ENCODE assay signal across 18 cellular contexts in genomic region chr1:4939266-4939665, GRCh38.
A peak's percentile ranks its signal among the peaks of the same experiment; 100 is the strongest.
DNase-seq lines count a peak whose midpoint lies in the region; ATAC-seq, FAIRE-seq and TF ChIP-seq lines count a peak whose summit lies in the region.
"Had no signal": no experiment of that assay in that cellular context is flagged by ENCODE, and none has a peak within 500 bp of the region (broad histone marks: within the 10 kb centered on the region; RNA-seq: fewer than 3 reads in every experiment).

No MANE protein-coding gene starts in this region.

- no peaks in the 10 kb centered on the region for H3K9me2 ChIP-seq in OCI-LY7 (ENCODE audit: insufficient read depth, low read length)

- no peaks in the 10 kb centered on the region for H3K27me3 ChIP-seq in endothelial cell of umbilical vein (ENCODE audit: control insufficient read depth in 2 of 2, insufficient read depth in 2 of 2, low read length in 2 of 2)

- H3K79me2 ChIP-seq in OCI-LY7 (ENCODE audit: insufficient read depth, low read depth, low read length) (no peaks in the 10 kb centered on the region), endothelial cell of umbilical vein (ENCODE audit: control insufficient read depth, insufficient read depth, low read length) (no peaks in the 10 kb centered on the region)

- no peak overlapping the region for H3K4me3 ChIP-seq in OCI-LY7 (ENCODE audit: low read depth, low read length, poor library complexity, severe bottlenecking)
- no peak overlapping the region for H3K4me3 ChIP-seq in endothelial cell of umbilical vein (replicated peaks in 1 of 3; ENCODE audit: insufficient read depth in 1 of 3, low read depth in 1 of 3, low read length in 3 of 3)

- intact Hi-C loops in OCI-LY7 (cut with micrococcal nuclease; ENCODE audit: unreplicated experiment) (no loop called here), endothelial cell of umbilical vein (cut with micrococcal nuclease) (no loop called here)

- H3K4me1 ChIP-seq in OCI-LY7 (ENCODE audit: insufficient read depth, low read length, poor library complexity, severe bottlenecking), result no peaks in the 10 kb centered on the region
- H3K4me1 ChIP-seq in endothelial cell of umbilical vein (ENCODE audit: control insufficient read depth, extremely low read depth, insufficient read depth, low read length), result no peaks in the 10 kb centered on the region

- ATAC-seq in naive thymus-derived CD8-positive, alpha-beta T cell, result no peak
- ATAC-seq in HG03139 (IDR thresholded peaks at IDR 0.05; ENCODE audit: unreplicated experiment), result no peak

- H3K27ac ChIP-seq in OCI-LY7 (ENCODE audit: low read depth, low read length, poor library complexity, severe bottlenecking) (no peak overlapping the region), endothelial cell of umbilical vein (ENCODE audit: insufficient read depth, low read depth, low read length) (no peak overlapping the region)

- H3K9ac ChIP-seq in endothelial cell of umbilical vein (replicated peaks; ENCODE audit: extremely low read depth, insufficient read depth, low read length), result no peak overlapping the region

- no peaks in the 10 kb centered on the region for H3K36me3 ChIP-seq in OCI-LY7 (ENCODE audit: insufficient read depth, low read length)
- H3K36me3 ChIP-seq in endothelial cell of umbilical vein (ENCODE audit: control insufficient read depth in 2 of 2, extremely low read depth in 1 of 2, insufficient read depth in 2 of 2, low read length in 2 of 2), result no peaks in the 10 kb centered on the region

- CTCF ChIA-PET in OCI-LY7 (lab: Charles Lee; ENCODE audit: unreplicated experiment), result no interaction called here
- CTCF ChIA-PET in endothelial cell of umbilical vein (lab: Charles Lee), result no interaction called here
- CTCF ChIA-PET in activated CD4-positive, alpha-beta T cell treated with anti-CD3 and anti-CD28 coated beads, Interleukin-2, amount 10 ng/mL, durations not matched to agents 7 days and 5 days (lab: Charles Lee), result interaction anchor here (1.4 kb wide), 1 partner anchor 15 kb away, joined by 3 read pairs; no protein-coding TSS in a partner anchor

- H3K9me3 ChIP-seq in OCI-LY7 (ENCODE audit: low read length) (no peaks in the 10 kb centered on the region), endothelial cell of umbilical vein (replicated peaks; ENCODE audit: control insufficient read depth, insufficient read depth, low read length) (peaks cover 9% of the 10 kb centered on the region)

- H3K4me3 Mint-ChIP-seq in progenitor cell of endocrine pancreas (ENCODE audit: low read depth) (no peak overlapping the region), type B pancreatic cell (no peak overlapping the region)
- H3K4me3 Mint-ChIP-seq in naive thymus-derived CD8-positive, alpha-beta T cell, result no peak overlapping the region
- H3K4me3 Mint-ChIP-seq in activated CD4-positive, alpha-beta T cell treated with anti-CD3 and anti-CD28 coated beads, Interleukin-2, amount 10 ng/mL, durations not matched to agents 7 days and 5 days, result no peak overlapping the region
- H3K4me3 Mint-ChIP-seq: B cell; CD4-positive, alpha-beta T cell had no signal

- H3K27ac Mint-ChIP-seq in progenitor cell of endocrine pancreas, result peak overlapping the region; percentile 44
- no peak overlapping the region for H3K27ac Mint-ChIP-seq in naive thymus-derived CD8-positive, alpha-beta T cell
- H3K27ac Mint-ChIP-seq in type B pancreatic cell, result no peak overlapping the region
- no peak overlapping the region for H3K27ac Mint-ChIP-seq in activated CD4-positive, alpha-beta T cell treated with anti-CD3 and anti-CD28 coated beads, Interleukin-2, amount 10 ng/mL, durations not matched to agents 7 days and 5 days
- H3K27ac Mint-ChIP-seq: B cell; CD4-positive, alpha-beta T cell had no signal

- H3K4me1 Mint-ChIP-seq in progenitor cell of endocrine pancreas (ENCODE audit: low read depth) (no peaks in the 10 kb centered on the region), type B pancreatic cell (ENCODE audit: unreplicated experiment) (no peaks in the 10 kb centered on the region)
- H3K4me1 Mint-ChIP-seq in naive thymus-derived CD8-positive, alpha-beta T cell, result no peaks in the 10 kb centered on the region
- no peaks in the 10 kb centered on the region for H3K4me1 Mint-ChIP-seq in activated CD4-positive, alpha-beta T cell treated with anti-CD3 and anti-CD28 coated beads, Interleukin-2, amount 10 ng/mL, durations not matched to agents 7 days and 5 days
- H3K4me1 Mint-ChIP-seq: B cell had no signal

- no peak overlapping the region for H3K4me2 ChIP-seq in OCI-LY7 (ENCODE audit: low read length)
- no peak overlapping the region for H3K4me2 ChIP-seq in endothelial cell of umbilical vein (ENCODE audit: insufficient read depth, low read length)

- no TSS peak for BruUV-seq in OCI-LY7 (replicated peaks; lab: Mats Ljungman, UMichigan)
- BruUV-seq in endothelial cell of umbilical vein (replicated peaks; lab: Mats Ljungman, UMichigan), result no TSS peak

- FAIRE-seq in GM12892 (lab: Jason Lieb, UNC) (peak; percentile 88), endothelial cell of umbilical vein (lab: Jason Lieb, UNC) (no peak)
- FAIRE-seq: RCC 7860 had no signal

- TF ChIP-seq CTCF in OCI-LY7 (conservative IDR thresholded peaks at IDR 0.05; ENCODE audit: low read length) (no peak), endothelial cell of umbilical vein (IDR thresholded peaks at IDR 0.05; ENCODE audit: extremely low read depth in 1 of 2, insufficient read depth in 1 of 2, low read depth in 1 of 2, low read length in 2 of 2) (no peak), progenitor cell of endocrine pancreas (IDR thresholded peaks at IDR 0.05; ENCODE audit: unreplicated experiment) (no peak), type B pancreatic cell (conservative IDR thresholded peaks at IDR 0.05) (no peak)

- POLR2A ChIA-PET in OCI-LY7 (lab: Charles Lee) (no interaction called here), endothelial cell of umbilical vein (lab: Charles Lee) (no interaction called here)
- POLR2A ChIA-PET in naive thymus-derived CD8-positive, alpha-beta T cell (lab: Charles Lee), result no interaction called here
- POLR2A ChIA-PET in activated CD4-positive, alpha-beta T cell treated with anti-CD3 and anti-CD28 coated beads, Interleukin-2, amount 10 ng/mL, durations not matched to agents 7 days and 5 days (lab: Charles Lee), result no interaction called here

- no peaks in the 10 kb centered on the region for H3K36me3 Mint-ChIP-seq in progenitor cell of endocrine pancreas (ENCODE audit: insufficient read depth)
- no peaks in the 10 kb centered on the region for H3K36me3 Mint-ChIP-seq in naive thymus-derived CD8-positive, alpha-beta T cell
- H3K36me3 Mint-ChIP-seq in type B pancreatic cell, result no peaks in the 10 kb centered on the region
- peaks cover 2% of the 10 kb centered on the region for H3K36me3 Mint-ChIP-seq in activated CD4-positive, alpha-beta T cell treated with anti-CD3 and anti-CD28 coated beads, Interleukin-2, amount 10 ng/mL, durations not matched to agents 7 days and 5 days (ENCODE audit: low read depth)

- H3K9me3 Mint-ChIP-seq in progenitor cell of endocrine pancreas (ENCODE audit: low read depth) (peaks cover 10% of the 10 kb centered on the region), type B pancreatic cell (no peaks in the 10 kb centered on the region)
- peaks cover 0 to 10% (median 2%) of the 10 kb centered on the region in 9 donors for H3K9me3 Mint-ChIP-seq in naive thymus-derived CD8-positive, alpha-beta T cell
- peaks cover 18% of the 10 kb centered on the region for H3K9me3 Mint-ChIP-seq in activated CD4-positive, alpha-beta T cell treated with anti-CD3 and anti-CD28 coated beads, Interleukin-2, amount 10 ng/mL, durations not matched to agents 7 days and 5 days

- H3K9me1 ChIP-seq in endothelial cell of umbilical vein (replicated peaks; ENCODE audit: control insufficient read depth, extremely low read depth, insufficient read depth, low read length), result no peaks in the 10 kb centered on the region

- H4K20me1 ChIP-seq in OCI-LY7 (ENCODE audit: insufficient read depth, low read length), result no peaks in the 10 kb centered on the region
- H4K20me1 ChIP-seq in endothelial cell of umbilical vein (replicated peaks; ENCODE audit: control insufficient read depth, extremely low read depth, insufficient read depth, low read length), result no peaks in the 10 kb centered on the region

- dilution Hi-C loops in endothelial cell of umbilical vein (cut with MboI; ENCODE audit: extremely low pct_ligation_motif_present, low sequenced_read_pairs), result no loop called here

- no peak for TF ChIP-seq POLR2A in GM12892 (IDR thresholded peaks at IDR 0.05; ENCODE audit: low read depth, low read length)
- TF ChIP-seq POLR2A in endothelial cell of umbilical vein (IDR thresholded peaks at IDR 0.05; ENCODE audit: low read depth, low read length), result no peak

- H2AFZ ChIP-seq in OCI-LY7 (ENCODE audit: low read length), result no peak overlapping the region
- H2AFZ ChIP-seq in endothelial cell of umbilical vein (ENCODE audit: low read depth, low read length), result no peak overlapping the region

- DNase-seq in GM12892 (ENCODE audit: insufficient read length), result no peak
- peak; percentile 7 for DNase-seq in OCI-LY7 (ENCODE audit: low spot score)
- DNase-seq in endothelial cell of umbilical vein (ENCODE audit: low read depth, low spot score), result peak; percentile 6
- no peak for DNase-seq in progenitor cell of endocrine pancreas (ENCODE audit: low spot score, unreplicated experiment)
- DNase-seq in naive thymus-derived CD8-positive, alpha-beta T cell, result no peak
- DNase-seq in type B pancreatic cell (ENCODE audit: extremely low spot score, unreplicated experiment), result no peak
- no peak for DNase-seq in activated CD4-positive, alpha-beta T cell treated with anti-CD3 and anti-CD28 coated beads, Interleukin-2, amount 10 ng/mL, durations not matched to agents 7 days and 5 days
- DNase-seq: CD4-positive, alpha-beta T cell; DMS 273 treated with DMSO at 0.1 percent for 48 hours; EL; KG1; NCI-H1105; NCI-H187 treated with DMSO at 0.1 percent for 48 hours; NCI-H2171; SHP77 treated with DMSO at 0.1 percent for 48 hours had no signal

- H3K27me3 Mint-ChIP-seq in progenitor cell of endocrine pancreas (peaks cover 3% of the 10 kb centered on the region), type B pancreatic cell (peaks cover 9% of the 10 kb centered on the region)
- H3K27me3 Mint-ChIP-seq in naive thymus-derived CD8-positive, alpha-beta T cell, result peaks cover 0 to 19% (median 11%) of the 10 kb centered on the region in 5 donors
- no peaks in the 10 kb centered on the region for H3K27me3 Mint-ChIP-seq in activated CD4-positive, alpha-beta T cell treated with anti-CD3 and anti-CD28 coated beads, Interleukin-2, amount 10 ng/mL, durations not matched to agents 7 days and 5 days
- H3K27me3 Mint-ChIP-seq: B cell had no signal

TF ChIP-seq in endothelial cell of umbilical vein, 7 proteins besides CTCF, POLR2A, EP300 and RAD21 (continues in another document):
- TF ChIP-seq JUN (IDR thresholded peaks at IDR 0.05; ENCODE audit: borderline replicate concordance, insufficient read depth, insufficient read length, low read depth), result no peak
- no peak for TF ChIP-seq EZH2 (IDR thresholded peaks at IDR 0.05; ENCODE audit: borderline replicate concordance, low read depth, low read length, severe bottlenecking)
- no peak for TF ChIP-seq POLR2AphosphoS5 (IDR thresholded peaks at IDR 0.05; ENCODE audit: insufficient read depth, low read depth, low read length)
- no peak for TF ChIP-seq MYC (IDR thresholded peaks at IDR 0.05; ENCODE audit: low read depth, low read length)
- TF ChIP-seq GATA2 (IDR thresholded peaks at IDR 0.05; ENCODE audit: insufficient read depth, insufficient read length, low read depth, low read length), result no peak
- no peak for TF ChIP-seq FOS (IDR thresholded peaks at IDR 0.05; ENCODE audit: borderline replicate concordance, insufficient read depth, low read length)

Comparison
In these comparisons a context has a peak if more than half of its experiments do, and no peak if none do; other contexts are left out.
1. DNase-seq: peak in OCI-LY7 (single experiment) and endothelial cell of umbilical vein (single experiment); none in GM12892 (single experiment), progenitor cell of endocrine pancreas (single experiment), naive thymus-derived CD8-positive, alpha-beta T cell (0 of 10), type B pancreatic cell (single experiment) and activated CD4-positive, alpha-beta T cell treated with anti-CD3 and anti-CD28 coated beads, Interleukin-2, amount 10 ng/mL, durations not matched to agents 7 days and 5 days (single experiment).